ENCODE assay signal across 1 cellular context in genomic region chr22:25014896-25015755, GRCh38.
TF ChIP-seq lines count a peak whose summit lies in the region.

No MANE protein-coding gene starts in this region.

TF ChIP-seq in K562, 482 proteins besides CTCF, POLR2A, EP300 and RAD21:
- no peak for TF ChIP-seq TAF15 (IDR thresholded peaks at IDR 0.05; ENCODE audit: low read depth, low read length)
- peak; percentile 70 for TF ChIP-seq ZNF384 (IDR thresholded peaks at IDR 0.05; ENCODE audit: low read depth, low read length)
- TF ChIP-seq ZBTB40 (IDR thresholded peaks at IDR 0.05): peak; percentile 91
- TF ChIP-seq ZBTB40 (CRISPR knock-in tag; IDR thresholded peaks at IDR 0.05): peak; percentile 46; the same call in 1 of the 2 replicates
- no peak for TF ChIP-seq ZNF449 (CRISPR knock-in tag; IDR thresholded peaks at IDR 0.05)
